20 cellular contexts compared by ENCODE assay signal in the genomic region with DNA sequence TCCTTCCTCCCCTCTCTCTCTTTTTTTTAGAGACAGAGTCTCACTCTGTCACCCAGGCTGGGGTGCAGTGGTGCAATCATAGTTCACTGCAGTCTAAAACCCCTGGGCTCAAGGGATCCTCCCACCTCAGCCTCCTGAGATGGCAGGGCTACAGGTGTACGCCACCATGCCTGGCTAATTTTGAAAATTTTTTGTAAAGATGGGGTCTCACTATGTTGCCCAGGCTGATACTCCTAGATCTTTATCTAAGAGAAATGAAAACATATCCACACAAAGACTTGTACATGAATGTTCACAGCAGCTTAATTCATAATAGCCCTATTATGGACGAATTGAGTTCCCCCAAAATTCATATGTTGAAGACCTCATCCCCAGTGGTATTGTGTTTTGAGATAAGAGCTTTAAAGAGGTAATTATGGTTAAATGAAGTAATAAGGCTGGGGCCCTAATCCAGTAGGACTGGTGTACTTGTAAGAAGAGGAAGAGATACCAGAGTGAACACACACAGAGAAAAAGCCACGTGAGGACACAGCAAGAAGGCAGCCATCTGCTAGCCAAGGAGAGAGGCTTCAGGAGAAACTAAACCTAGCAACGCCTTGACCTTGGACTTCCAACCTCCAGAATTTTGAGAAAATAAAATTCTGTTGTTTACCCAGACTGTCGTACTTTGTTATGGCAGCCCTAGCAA. TPM values are rescaled to one million over a fixed set of nuclear protein-coding genes. Genes with fewer than 3 reads are reported as not detected.
"Had no signal": no experiment of that assay in that cellular context is flagged by ENCODE, and none has a peak within 500 bp of the region (broad histone marks: within the 10 kb centered on the region; RNA-seq: fewer than 3 reads in every experiment).

No MANE protein-coding gene starts in this region.

- DNase-seq: activated CD4-positive, alpha-beta memory T cell treated with anti-CD3 and anti-CD28 coated beads for 36 hours; activated T-cell treated with anti-CD3 and anti-CD28 coated beads for 4 hours; amniotic stem cell; dermis blood vessel endothelial cell; effector memory CD4-positive, alpha-beta T cell; foreskin fibroblast; midbrain; nephron progenitor cell; nucleus accumbens; stimulated activated CD4-positive, alpha-beta T cell treated with anti-CD3 and anti-CD28 coated beads, Interleukin-4, amount 100 ng/mL, for 24 hours; stimulated activated naive CD4-positive, alpha-beta T cell treated with Interleukin-2 at 50 U/mL for 16 hours; thyroid gland; WERI-Rb-1 had no signal

- H3K27me3 ChIP-seq: cardiac muscle cell, hepatocyte, thyroid gland had no signal

- H3K9me3 ChIP-seq: thyroid gland had no signal

- H3K4me2 ChIP-seq: hepatocyte, smooth muscle cell had no signal

- H3K36me3 ChIP-seq: cardiac muscle cell had no signal

- H3K27ac ChIP-seq: cardiac muscle cell, thyroid gland, WERI-Rb-1 had no signal

- H3K4me1 ChIP-seq: thyroid gland had no signal

- ATAC-seq: sciatic nerve had no signal

- H3K4me3 ChIP-seq: cardiac muscle cell, hepatocyte, lung, smooth muscle cell, thyroid gland had no signal

- H2AFZ ChIP-seq: hepatocyte had no signal

RNA-seq across cellular contexts. Expression of a gene that starts 30.8 kb away (rescaled TPM):
- total RNA-seq: activated CD4-positive, alpha-beta memory T cell treated with anti-CD3 and anti-CD28 coated beads for 36 hours; activated T-helper 1 cell treated with anti-CD3 and anti-CD28 coated beads, Interleukin-12 subunit alpha, Interleukin-12 subunit beta, Interleukin-2, Interleukin-4 antibody, amounts not matched to agents 30 ng/mL and 10 ng/mL and 1 ng/mL, durations not matched to agents 14 hours and 24 hours and 36 hours; cardiac muscle cell; dermis blood vessel endothelial cell; sciatic nerve; urinary bladder had no signal
